Comparison of ENCODE assay signal across 39 cellular contexts in the genomic region with DNA sequence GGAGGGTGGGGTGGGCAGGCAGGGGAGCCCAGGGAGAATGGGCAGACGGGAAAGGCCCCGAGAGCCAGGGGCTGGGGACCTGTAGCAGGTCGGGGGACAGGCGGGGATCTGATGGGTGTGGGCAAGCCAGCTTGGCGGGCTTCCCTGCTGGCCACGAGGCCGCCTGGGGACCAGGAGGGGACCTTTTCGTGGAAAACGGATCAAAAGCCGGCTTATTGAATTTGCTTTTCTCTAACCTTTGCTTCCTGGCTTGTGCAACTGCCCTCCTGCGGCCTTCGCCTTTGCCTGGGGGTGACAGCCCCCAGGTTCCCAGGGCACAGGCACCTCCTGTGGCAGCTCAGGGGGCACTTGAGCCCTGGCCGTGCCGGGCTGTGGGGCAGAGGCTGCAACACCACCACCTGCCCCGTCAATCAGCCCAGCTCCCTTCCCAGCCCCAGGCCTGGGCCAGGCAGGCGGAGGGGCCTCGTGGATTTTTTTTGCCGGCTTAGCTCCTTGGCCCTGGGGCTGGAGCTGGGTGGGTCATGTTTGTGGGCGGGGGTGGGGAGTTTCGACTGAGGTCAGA. TPM values are rescaled to one million over a fixed set of nuclear protein-coding genes. Genes with fewer than 3 reads are reported as not detected.
"Had no signal": no experiment of that assay in that cellular context is flagged by ENCODE, and none has a peak within 500 bp of the region (broad histone marks: within the 10 kb centered on the region; RNA-seq: fewer than 3 reads in every experiment).

No MANE protein-coding gene starts in this region.

- DNase-seq: activated effector memory CD4-positive, alpha-beta T cell treated with anti-CD3 and anti-CD28 coated beads, Interleukin-2, amount 50 U/mL, for 16 hours; activated effector memory CD4-positive, alpha-beta T cell treated with Interleukin-2 at 50 U/mL for 16 hours; activated gamma-delta T cell treated with Interleukin-2 at 50 U/mL for 16 hours; activated naive CD4-positive, alpha-beta T cell; activated naive CD4-positive, alpha-beta T cell treated with anti-CD3 and anti-CD28 coated beads for 36 hours; activated naive CD4-positive, alpha-beta T cell treated with anti-CD3 and anti-CD28 coated beads, Interleukin-2, amount 10 ng/mL, durations not matched to agents 7 days and 5 days; activated naive CD4-positive, alpha-beta T cell treated with anti-CD3 and anti-CD28 coated beads, Interleukin-2, amount 50 U/mL, for 16 hours; activated naive CD4-positive, alpha-beta T cell treated with Interleukin-2 at 50 U/mL for 16 hours; activated naive CD8-positive, alpha-beta T cell treated with anti-CD3 and anti-CD28 coated beads for 36 hours; activated naive CD8-positive, alpha-beta T cell treated with anti-CD3 and anti-CD28 coated beads, Interleukin-2, amount 10 ng/mL, durations not matched to agents 7 days and 5 days; activated naive CD8-positive, alpha-beta T cell treated with anti-CD3 and anti-CD28 coated beads, Interleukin-2, amount 50 U/mL, for 24 hours; activated T-cell treated with anti-CD3 and anti-CD28 coated beads, Interleukin-2, amount 50 U/mL, for 1 hour; activated T-cell treated with anti-CD3 and anti-CD28 coated beads, Interleukin-2, amount 50 U/mL, for 24 hours; activated T-cell treated with anti-CD3 and anti-CD28 coated beads, Interleukin-2, amount 50 U/mL, for 4 hours; activated T-cell treated with anti-CD3 and anti-CD28 coated beads, Interleukin-2, amount 50 U/mL, for 48 hours; activated T-cell treated with anti-CD3 and anti-CD28 coated beads, Interleukin-2, amount 50 U/mL, for 72 hours; adrenal gland; amniotic stem cell; amygdala; anterior cingulate cortex; aorta; body of pancreas; brain microvascular endothelial cell; caudate nucleus; central memory CD4-positive, alpha-beta T cell; cerebellar nuclear complex had no signal

- H3K36me3 Mint-ChIP-seq: activated naive CD4-positive, alpha-beta T cell treated with anti-CD3 and anti-CD28 coated beads, Interleukin-2, amount 10 ng/mL, durations not matched to agents 7 days and 5 days; activated naive CD4-positive, alpha-beta T cell treated with anti-CD3 and anti-CD28 coated beads, Interleukin-2, amount 50 U/mL, for 24 hours; activated naive CD4-positive, alpha-beta T cell treated with anti-CD3 and anti-CD28 coated beads, Interleukin-2, amount 50 U/mL, for 72 hours; activated naive CD8-positive, alpha-beta T cell; activated naive CD8-positive, alpha-beta T cell treated with anti-CD3 and anti-CD28 coated beads for 36 hours; activated naive CD8-positive, alpha-beta T cell treated with anti-CD3 and anti-CD28 coated beads, Interleukin-2, amount 10 ng/mL, durations not matched to agents 7 days and 5 days; brain had no signal

- H3K27ac Mint-ChIP-seq: activated naive CD4-positive, alpha-beta T cell treated with anti-CD3 and anti-CD28 coated beads for 36 hours; activated naive CD4-positive, alpha-beta T cell treated with anti-CD3 and anti-CD28 coated beads, Interleukin-2, amount 10 ng/mL, durations not matched to agents 7 days and 5 days; activated naive CD4-positive, alpha-beta T cell treated with anti-CD3 and anti-CD28 coated beads, Interleukin-2, amount 50 U/mL, for 24 hours; activated naive CD4-positive, alpha-beta T cell treated with anti-CD3 and anti-CD28 coated beads, Interleukin-2, amount 50 U/mL, for 72 hours; activated naive CD8-positive, alpha-beta T cell; activated naive CD8-positive, alpha-beta T cell treated with anti-CD3 and anti-CD28 coated beads for 36 hours; activated naive CD8-positive, alpha-beta T cell treated with anti-CD3 and anti-CD28 coated beads, Interleukin-2, amount 10 ng/mL, durations not matched to agents 7 days and 5 days; activated naive CD8-positive, alpha-beta T cell treated with anti-CD3 and anti-CD28 coated beads, Interleukin-2, amount 50 U/mL, for 24 hours; activated T-cell treated with anti-CD3 and anti-CD28 coated beads, Interleukin-2, amount 50 U/mL, for 24 hours; activated T-cell treated with anti-CD3 and anti-CD28 coated beads, Interleukin-2, amount 50 U/mL, for 72 hours; activated T-helper 1 cell treated with anti-CD3 and anti-CD28 coated beads, Interleukin-12 subunit alpha, Interleukin-12 subunit beta, Interleukin-2, Interleukin-4 antibody, amounts not matched to agents 30 ng/mL and 10 ng/mL and 1 ng/mL, durations not matched to agents 14 hours and 24 hours and 36 hours; activated T-helper 17 cell treated with anti-CD3 and anti-CD28 coated beads, Interleukin-2, amount 50 U/mL, for 72 hours; activated T-helper 2 cell treated with anti-CD3 and anti-CD28 coated beads, Interferon-gamma antibody, Interleukin-2, Interleukin-4, amounts not matched to agents 10 μg/mL and 5 μg/mL and 100 μg/mL, durations not matched to agents 14 hours and 24 hours and 36 hours; brain had no signal

- H3K9me3 Mint-ChIP-seq: activated naive CD4-positive, alpha-beta T cell treated with anti-CD3 and anti-CD28 coated beads for 36 hours; activated naive CD4-positive, alpha-beta T cell treated with anti-CD3 and anti-CD28 coated beads, Interleukin-2, amount 10 ng/mL, durations not matched to agents 7 days and 5 days; activated naive CD4-positive, alpha-beta T cell treated with anti-CD3 and anti-CD28 coated beads, Interleukin-2, amount 50 U/mL, for 24 hours; activated naive CD4-positive, alpha-beta T cell treated with anti-CD3 and anti-CD28 coated beads, Interleukin-2, amount 50 U/mL, for 72 hours; activated naive CD8-positive, alpha-beta T cell treated with anti-CD3 and anti-CD28 coated beads for 36 hours; activated naive CD8-positive, alpha-beta T cell treated with anti-CD3 and anti-CD28 coated beads, Interleukin-2, amount 10 ng/mL, durations not matched to agents 7 days and 5 days; activated naive CD8-positive, alpha-beta T cell treated with anti-CD3 and anti-CD28 coated beads, Interleukin-2, amount 50 U/mL, for 24 hours; activated T-cell treated with anti-CD3 and anti-CD28 coated beads, Interleukin-2, amount 50 U/mL, for 24 hours; activated T-cell treated with anti-CD3 and anti-CD28 coated beads, Interleukin-2, amount 50 U/mL, for 4 hours; activated T-cell treated with anti-CD3 and anti-CD28 coated beads, Interleukin-2, amount 50 U/mL, for 72 hours; activated T-helper 1 cell treated with anti-CD3 and anti-CD28 coated beads, Interleukin-12 subunit alpha, Interleukin-12 subunit beta, Interleukin-2, Interleukin-4 antibody, amounts not matched to agents 30 ng/mL and 10 ng/mL and 1 ng/mL, durations not matched to agents 14 hours and 24 hours and 36 hours; activated T-helper 17 cell treated with anti-CD3 and anti-CD28 coated beads, Interleukin-2, amount 50 U/mL, for 72 hours; activated T-helper 2 cell treated with anti-CD3 and anti-CD28 coated beads, Interferon-gamma antibody, Interleukin-2, Interleukin-4, amounts not matched to agents 10 μg/mL and 5 μg/mL and 100 μg/mL, durations not matched to agents 14 hours and 24 hours and 36 hours; brain; central memory CD8-positive, alpha-beta T cell had no signal

- H3K36me3 ChIP-seq: adrenal gland, ascending aorta, brain microvascular endothelial cell, breast epithelium, cardiac muscle cell had no signal

- H3K27me3 ChIP-seq: adrenal gland, ascending aorta, body of pancreas, breast epithelium had no signal

- FAIRE-seq: astrocyte, bronchial epithelial cell had no signal

- H3K4me3 Mint-ChIP-seq: activated naive CD4-positive, alpha-beta T cell treated with anti-CD3 and anti-CD28 coated beads for 36 hours; activated naive CD4-positive, alpha-beta T cell treated with anti-CD3 and anti-CD28 coated beads, Interleukin-2, amount 10 ng/mL, durations not matched to agents 7 days and 5 days; activated naive CD4-positive, alpha-beta T cell treated with anti-CD3 and anti-CD28 coated beads, Interleukin-2, amount 50 U/mL, for 24 hours; activated naive CD8-positive, alpha-beta T cell; activated naive CD8-positive, alpha-beta T cell treated with anti-CD3 and anti-CD28 coated beads for 36 hours; activated naive CD8-positive, alpha-beta T cell treated with anti-CD3 and anti-CD28 coated beads, Interleukin-2, amount 10 ng/mL, durations not matched to agents 7 days and 5 days; activated naive CD8-positive, alpha-beta T cell treated with anti-CD3 and anti-CD28 coated beads, Interleukin-2, amount 50 U/mL, for 24 hours; activated T-cell treated with anti-CD3 and anti-CD28 coated beads, Interleukin-2, amount 50 U/mL, for 24 hours; activated T-cell treated with anti-CD3 and anti-CD28 coated beads, Interleukin-2, amount 50 U/mL, for 4 hours; activated T-cell treated with anti-CD3 and anti-CD28 coated beads, Interleukin-2, amount 50 U/mL, for 72 hours; activated T-helper 1 cell treated with anti-CD3 and anti-CD28 coated beads, Interleukin-12 subunit alpha, Interleukin-12 subunit beta, Interleukin-2, Interleukin-4 antibody, amounts not matched to agents 30 ng/mL and 10 ng/mL and 1 ng/mL, durations not matched to agents 14 hours and 24 hours and 36 hours; activated T-helper 17 cell treated with anti-CD3 and anti-CD28 coated beads, Interleukin-2, amount 50 U/mL, for 72 hours; brain; central memory CD8-positive, alpha-beta T cell had no signal

- H3K4me1 ChIP-seq: adrenal gland, ascending aorta, body of pancreas, breast epithelium had no signal

- H3K4me3 ChIP-seq: adrenal gland, ascending aorta, body of pancreas, breast epithelium, cardiac muscle cell had no signal

- ATAC-seq: activated naive CD4-positive, alpha-beta T cell treated with anti-CD3 and anti-CD28 coated beads, Interleukin-2, amount 50 U/mL, for 72 hours; activated naive CD8-positive, alpha-beta T cell treated with anti-CD3 and anti-CD28 coated beads, Interleukin-2, amount 50 U/mL, for 24 hours; activated T-cell treated with anti-CD3 and anti-CD28 coated beads, Interleukin-2, amount 50 U/mL, for 4 hours; activated T-cell treated with anti-CD3 and anti-CD28 coated beads, Interleukin-2, amount 50 U/mL, for 72 hours; activated T-helper 17 cell treated with anti-CD3 and anti-CD28 coated beads, Interleukin-2, amount 50 U/mL, for 72 hours; body of pancreas had no signal

- H3K27ac ChIP-seq: adrenal gland, ascending aorta, body of pancreas, brain microvascular endothelial cell, breast epithelium, cardiac muscle cell had no signal

- H3K9me3 ChIP-seq: adrenal gland, ascending aorta, body of pancreas, breast epithelium had no signal

- H3K27me3 Mint-ChIP-seq: activated naive CD4-positive, alpha-beta T cell treated with anti-CD3 and anti-CD28 coated beads, Interleukin-2, amount 10 ng/mL, durations not matched to agents 7 days and 5 days; activated naive CD4-positive, alpha-beta T cell treated with anti-CD3 and anti-CD28 coated beads, Interleukin-2, amount 50 U/mL, for 24 hours; activated naive CD8-positive, alpha-beta T cell; activated naive CD8-positive, alpha-beta T cell treated with anti-CD3 and anti-CD28 coated beads for 36 hours; activated naive CD8-positive, alpha-beta T cell treated with anti-CD3 and anti-CD28 coated beads, Interleukin-2, amount 10 ng/mL, durations not matched to agents 7 days and 5 days; activated naive CD8-positive, alpha-beta T cell treated with anti-CD3 and anti-CD28 coated beads, Interleukin-2, amount 50 U/mL, for 24 hours; activated T-cell treated with anti-CD3 and anti-CD28 coated beads, Interleukin-2, amount 50 U/mL, for 24 hours; activated T-helper 17 cell treated with anti-CD3 and anti-CD28 coated beads, Interleukin-2, amount 50 U/mL, for 72 hours; brain; central memory CD8-positive, alpha-beta T cell had no signal

- H3K4me1 Mint-ChIP-seq: activated naive CD4-positive, alpha-beta T cell treated with anti-CD3 and anti-CD28 coated beads, Interleukin-2, amount 10 ng/mL, durations not matched to agents 7 days and 5 days; activated naive CD4-positive, alpha-beta T cell treated with anti-CD3 and anti-CD28 coated beads, Interleukin-2, amount 50 U/mL, for 24 hours; activated naive CD8-positive, alpha-beta T cell treated with anti-CD3 and anti-CD28 coated beads for 36 hours; activated naive CD8-positive, alpha-beta T cell treated with anti-CD3 and anti-CD28 coated beads, Interleukin-2, amount 10 ng/mL, durations not matched to agents 7 days and 5 days; activated naive CD8-positive, alpha-beta T cell treated with anti-CD3 and anti-CD28 coated beads, Interleukin-2, amount 50 U/mL, for 24 hours; activated T-helper 17 cell treated with anti-CD3 and anti-CD28 coated beads, Interleukin-2, amount 50 U/mL, for 72 hours; brain; central memory CD8-positive, alpha-beta T cell had no signal

RNA-seq across cellular contexts. Expression of a gene that starts 41.6 kb away (rescaled TPM):
- total RNA-seq: activated naive CD4-positive, alpha-beta T cell treated with anti-CD3 and anti-CD28 coated beads for 36 hours; activated naive CD8-positive, alpha-beta T cell treated with anti-CD3 and anti-CD28 coated beads for 36 hours; activated naive CD8-positive, alpha-beta T cell treated with anti-CD3 and anti-CD28 coated beads, Interleukin-2, amount 10 ng/mL, durations not matched to agents 7 days and 5 days; activated T-cell treated with anti-CD3 and anti-CD28 coated beads, Interleukin-2, amount 50 U/mL, for 72 hours; activated T-helper 1 cell treated with anti-CD3 and anti-CD28 coated beads, Interleukin-12 subunit alpha, Interleukin-12 subunit beta, Interleukin-2, Interleukin-4 antibody, amounts not matched to agents 30 ng/mL and 10 ng/mL and 1 ng/mL, durations not matched to agents 14 hours and 24 hours and 36 hours; activated T-helper 17 cell treated with anti-CD3 and anti-CD28 coated beads, Interleukin-2, amount 50 U/mL, for 72 hours; activated T-helper 2 cell treated with anti-CD3 and anti-CD28 coated beads, Interferon-gamma antibody, Interleukin-2, Interleukin-4, amounts not matched to agents 10 μg/mL and 5 μg/mL and 100 μg/mL, durations not matched to agents 14 hours and 24 hours and 36 hours had no signal
